1 cellular context compared by ENCODE assay signal in genomic region chr18:9681217-9681616, GRCh38.
A peak's percentile ranks its signal among the peaks of the same experiment; 100 is the strongest.
TF ChIP-seq lines count a peak whose summit lies in the region.

No MANE protein-coding gene starts in this region.

TF ChIP-seq in K562, 482 proteins besides CTCF, POLR2A, EP300 and RAD21 (continued from another document and continues in another):
- TF ChIP-seq MITF (IDR thresholded peaks at IDR 0.05) (peak; percentile 73; the same call in 1 of the 2 replicates), FOXP1 (CRISPR knock-in tag; IDR thresholded peaks at IDR 0.05) (no peak), NONO (IDR thresholded peaks at IDR 0.05; ENCODE audit: low read depth in 2 of 2, low read length in 1 of 2) (no peak), ZNF655 (CRISPR knock-in tag; IDR thresholded peaks at IDR 0.05) (no peak), ZNF133 (CRISPR knock-in tag; IDR thresholded peaks at IDR 0.05) (no peak), ZNF165 (CRISPR knock-in tag; IDR thresholded peaks at IDR 0.05; ENCODE audit: borderline replicate concordance) (no peak), ZNF75A (CRISPR knock-in tag; IDR thresholded peaks at IDR 0.05) (no peak), KLF10 (CRISPR knock-in tag; IDR thresholded peaks at IDR 0.05) (no peak), SNRNP70 (optimal IDR thresholded peaks at IDR 0.05; ENCODE audit: low read depth, low read length) (no peak), ILF3 (IDR thresholded peaks at IDR 0.05; ENCODE audit: borderline replicate concordance) (no peak), ESRRA (IDR thresholded peaks at IDR 0.05; ENCODE audit: borderline replicate concordance, low read depth) (0 out of 2 replicates have a peak, but pooled peaks have one; percentile 20), ELK1 (CRISPR knock-in tag; IDR thresholded peaks at IDR 0.05) (no peak), SMARCA4 (IDR thresholded peaks at IDR 0.05) (peak; percentile 70), ZBTB40 (IDR thresholded peaks at IDR 0.05) (0 out of 2 replicates have a peak, but pooled peaks have one; percentile 24), ZBTB40 (CRISPR knock-in tag; IDR thresholded peaks at IDR 0.05) (no peak), STAG1 (CRISPR knock-in tag; IDR thresholded peaks at IDR 0.05; ENCODE audit: borderline replicate concordance) (no peak), SPI1 (IDR thresholded peaks at IDR 0.05; ENCODE audit: borderline replicate concordance, low read depth, low read length) (no peak), ZNF347 (CRISPR knock-in tag; IDR thresholded peaks at IDR 0.05; ENCODE audit: low read depth) (no peak), ZNF780A (CRISPR knock-in tag; IDR thresholded peaks at IDR 0.05) (no peak), HNRNPUL1 (IDR thresholded peaks at IDR 0.05; ENCODE audit: low read length) (no peak), ZBTB9 (CRISPR knock-in tag; IDR thresholded peaks at IDR 0.05) (no peak), ZNF253 (CRISPR knock-in tag; conservative IDR thresholded peaks at IDR 0.05) (no peak), SAP30 (IDR thresholded peaks at IDR 0.05; ENCODE audit: borderline replicate concordance, insufficient read depth, low read depth, low read length, poor library complexity, severe bottlenecking) (no peak), HIVEP1 (CRISPR knock-in tag; IDR thresholded peaks at IDR 0.05) (no peak), LARP7 (IDR thresholded peaks at IDR 0.05) (no peak), SRSF9 (IDR thresholded peaks at IDR 0.05; ENCODE audit: borderline replicate concordance, low read depth, low read length) (no peak), ZNF512 (tag; IDR thresholded peaks at IDR 0.05) (no peak; the same call in none of the 2 replicates), ZBTB1 (CRISPR knock-in tag; IDR thresholded peaks at IDR 0.05; ENCODE audit: borderline replicate concordance, low read depth) (no peak), ASH1L (IDR thresholded peaks at IDR 0.05; ENCODE audit: borderline replicate concordance, low read depth, partially characterized antibody) (no peak), ZKSCAN1 (IDR thresholded peaks at IDR 0.05; ENCODE audit: low read depth, low read length) (no peak), ZZZ3 (IDR thresholded peaks at IDR 0.05) (no peak), BDP1 (IDR thresholded peaks at IDR 0.05; ENCODE audit: insufficient read depth, insufficient read length) (no peak), RBM22 (IDR thresholded peaks at IDR 0.05; ENCODE audit: low read depth, low read length, poor library complexity, severe bottlenecking) (no peak), CREB5 (CRISPR knock-in tag; IDR thresholded peaks at IDR 0.05) (no peak), NKRF (IDR thresholded peaks at IDR 0.05; ENCODE audit: borderline replicate concordance) (no peak), SOX6 (IDR thresholded peaks at IDR 0.05) (peak; percentile 90), TCFL5 (CRISPR knock-in tag; conservative IDR thresholded peaks at IDR 0.05) (no peak), ETV6 (IDR thresholded peaks at IDR 0.05; ENCODE audit: borderline replicate concordance in 1 of 2, low read depth in 2 of 2, low read length in 1 of 2) (no peak), ETV6 (CRISPR knock-in tag; IDR thresholded peaks at IDR 0.05; ENCODE audit: borderline replicate concordance) (no peak), GTF2F1 (IDR thresholded peaks at IDR 0.05; ENCODE audit: low read depth, low read length) (no peak), PTRF (tag; IDR thresholded peaks at IDR 0.05) (no peak), E2F5 (CRISPR knock-in tag; IDR thresholded peaks at IDR 0.05) (no peak)
